Comparison of ENCODE assay signal across 12 cellular contexts in genomic region chr7:144245372-144245771, GRCh38. TPM values are rescaled to one million over a fixed set of nuclear protein-coding genes. Genes with fewer than 3 reads are reported as not detected.
A peak's percentile ranks its signal among the peaks of the same experiment; 100 is the strongest.
DNase-seq lines count a peak whose midpoint lies in the region; ATAC-seq, FAIRE-seq and TF ChIP-seq lines count a peak whose summit lies in the region.
"Not testable (repeated sequence)": the region's sequence is repeated elsewhere in the genome, so short reads cannot be mapped to it uniquely, and the experiment has no call there.
"Had no signal": no experiment of that assay in that cellular context is flagged by ENCODE, and none has a peak within 500 bp of the region (broad histone marks: within the 10 kb centered on the region; RNA-seq: fewer than 3 reads in every experiment).

No MANE protein-coding gene starts in this region.

- in situ Hi-C loops in GM12878 (cut with MboI): not testable (repeated sequence)

- peak; percentile 84 for FAIRE-seq in GM12891 (lab: Jason Lieb, UNC)
- FAIRE-seq in GM12878 (lab: Jason Lieb, UNC): not testable (repeated sequence)

- H2AFZ ChIP-seq in GM12878 (ENCODE audit: control insufficient read depth, low read depth, low read length): not testable (repeated sequence)

- H3K9ac ChIP-seq in GM12878 (ENCODE audit: control insufficient read depth, insufficient read depth, low read length): not testable (repeated sequence)

- no CpG with 5 or more reads among the region's 2 CpGs for WGBS in GM12878 (ENCODE audit: insufficient coverage, insufficient replicate concordance, low lambda C conversion rate, missing lambda C conversion rate)

- not testable (repeated sequence) for H3K36me3 ChIP-seq in RWPE2 (ENCODE audit: low read depth); GM12878 (ENCODE audit: control insufficient read depth in 2 of 2, insufficient read depth in 2 of 2, low read length in 1 of 2); lower lobe of right lung

- H3K79me2 ChIP-seq in GM12878 (ENCODE audit: control insufficient read depth, insufficient read depth, low read length): not testable (repeated sequence)

- not testable (repeated sequence) for H4K20me1 ChIP-seq in GM12878 (ENCODE audit: control insufficient read depth, insufficient read depth)

- intact Hi-C loops in GM12878 (cut with micrococcal nuclease; ENCODE audit: unreplicated experiment); lower lobe of right lung (cut with DNase I): not testable (repeated sequence)

- H3K27me3 Mint-ChIP-seq in stimulated activated memory B cell treated with anti-CD40 and anti-IgM and Interleukin-4, amounts not matched to agents 10 μg/mL and 1 μg/mL and 100 μg/mL, for 72 hours: not testable (repeated sequence)

- not testable (repeated sequence) for TF ChIP-seq POLR2A in GM12891 (IDR thresholded peaks at IDR 0.05; ENCODE audit: low read depth, low read length); GM12878 (IDR thresholded peaks at IDR 0.05; ENCODE audit: low read depth, low read length)

- RAD21 ChIA-PET in GM12878 (lab: Charles Lee; ENCODE audit: unreplicated experiment): not testable (repeated sequence)

- POLR2A ChIA-PET in GM12878 (lab: Charles Lee): not testable (repeated sequence)

- peak; percentile 43; the same call in 1 of the 3 replicates for ATAC-seq in RWPE2 (ENCODE audit: low read depth)
- ATAC-seq in GM12878: peak; percentile 30; the same call in 2 of the 3 replicates
- ATAC-seq in lower lobe of right lung: peak; percentile 69 to 72
- ATAC-seq in stimulated activated memory B cell treated with anti-CD40 and anti-IgM and Interleukin-4, amounts not matched to agents 10 μg/mL and 1 μg/mL and 100 μg/mL, for 72 hours: peak; percentile 28

- H3K9me3 ChIP-seq in RWPE2 (ENCODE audit: severe bottlenecking); GM12878 (replicated peaks; ENCODE audit: control insufficient read depth, insufficient read depth, low read length); lower lobe of right lung: not testable (repeated sequence)

- not testable (repeated sequence) for H3K36me3 Mint-ChIP-seq in stimulated activated memory B cell treated with anti-CD40 and anti-IgM and Interleukin-4, amounts not matched to agents 10 μg/mL and 1 μg/mL and 100 μg/mL, for 72 hours

- not testable (repeated sequence) for BruUV-seq in GM12878 (replicated peaks; lab: Mats Ljungman, UMichigan)

- H3K4me1 Mint-ChIP-seq in stimulated activated memory B cell treated with anti-CD40 and anti-IgM and Interleukin-4, amounts not matched to agents 10 μg/mL and 1 μg/mL and 100 μg/mL, for 72 hours: not testable (repeated sequence)

- CTCF ChIA-PET in GM12878 (lab: Yijun Ruan, JAX): not testable (repeated sequence)

- H3K27ac Mint-ChIP-seq in stimulated activated memory B cell treated with anti-CD40 and anti-IgM and Interleukin-4, amounts not matched to agents 10 μg/mL and 1 μg/mL and 100 μg/mL, for 72 hours: not testable (repeated sequence)

- not testable (repeated sequence) for H3K4me2 ChIP-seq in GM12878 (ENCODE audit: control insufficient read depth, insufficient read depth)

- not testable (repeated sequence) for TF ChIP-seq RAD21 in GM12878 (IDR thresholded peaks at IDR 0.05; ENCODE audit: insufficient read depth, low read depth, low read length)

- not testable (repeated sequence) for H3K4me3 ChIP-seq in RWPE2 (ENCODE audit: severe bottlenecking); GM12878; lower lobe of right lung

- not testable (repeated sequence) for H3K27me3 ChIP-seq in RWPE2 (ENCODE audit: insufficient read depth, poor library complexity, severe bottlenecking); GM12878 (replicated peaks in 1 of 2; ENCODE audit: control insufficient read depth in 2 of 2, insufficient read depth in 2 of 2, low read length in 1 of 2); lower lobe of right lung (ENCODE audit: low read depth)

- H3K27ac ChIP-seq in RWPE2 (ENCODE audit: poor library complexity, severe bottlenecking); GM12878 (ENCODE audit: control insufficient read depth, insufficient read depth); lower lobe of right lung: not testable (repeated sequence)

- H3K9me3 Mint-ChIP-seq in stimulated activated memory B cell treated with anti-CD40 and anti-IgM and Interleukin-4, amounts not matched to agents 10 μg/mL and 1 μg/mL and 100 μg/mL, for 72 hours: not testable (repeated sequence)

- H3K4me3 Mint-ChIP-seq in stimulated activated memory B cell treated with anti-CD40 and anti-IgM and Interleukin-4, amounts not matched to agents 10 μg/mL and 1 μg/mL and 100 μg/mL, for 72 hours: not testable (repeated sequence)

- not testable (repeated sequence) for TF ChIP-seq CTCF in RWPE2 (IDR thresholded peaks at IDR 0.05; ENCODE audit: poor library complexity, severe bottlenecking); GM12878 (IDR thresholded peaks at IDR 0.05 in 2 of 3, conservative IDR thresholded peaks at IDR 0.05 in 1 of 3; ENCODE audit: control insufficient read depth in 2 of 3, extremely low read depth in 1 of 3, insufficient read depth in 1 of 3, low read depth in 3 of 3, low read length in 3 of 3); lower lobe of right lung (IDR thresholded peaks at IDR 0.05)

- SMC1A ChIA-PET in GM12878 (lab: Charles Lee; ENCODE audit: uncharacterized antibody, unreplicated experiment): not testable (repeated sequence)

- not testable (repeated sequence) for H3K4me1 ChIP-seq in RWPE2 (ENCODE audit: insufficient read depth, poor library complexity, severe bottlenecking); GM12878 (ENCODE audit: control insufficient read depth, insufficient read depth, low read length); lower lobe of right lung

- not testable (repeated sequence) for TF ChIP-seq EP300 in GM12878 (IDR thresholded peaks at IDR 0.05; ENCODE audit: borderline replicate concordance in 1 of 2, control insufficient read depth in 1 of 2, low read depth in 2 of 2, low read length in 2 of 2)

- DNase-seq in GM12891 (ENCODE audit: insufficient read length, low spot score); RWPE2 (ENCODE audit: low spot score); GM12878 (ENCODE audit: low read depth, low spot score); lower lobe of right lung: not testable (repeated sequence)

RNA-seq across cellular contexts. Expression of gene OR2A42, which starts 6.0 kb away (rescaled TPM):
- polyA plus RNA-seq in GM12891 (2012; ENCODE audit: low read depth, missing spikeins): 0.10 TPM
- total RNA-seq in GM12878 (2013; cell fraction: nucleolus; rRNA removed): 0.06 and 0.12 TPM in 2 replicates
- total RNA-seq in GM12878 (2014; rRNA removed): under 0.01 TPM in 1 of 2 replicates, not detected in the other
- 0.05 TPM in 1 of 2 replicates, not detected in the other for total RNA-seq in GM12878 (2014; rRNA removed; fragmentation: Illumina TruSeq; extraction: Trizol)
- total RNA-seq in GM12878 (2021): not detected in 2 replicates
- polyA plus RNA-seq in GM12878 (2011; ENCODE audit: low read depth): not detected
- polyA plus RNA-seq in GM12878 (2011; rRNA removed): not detected in 2 replicates
- polyA plus RNA-seq in GM12878 (2011; cell fraction: cytosol; rRNA removed): not detected in 2 replicates
- not detected in 2 replicates for polyA plus RNA-seq in GM12878 (2011; cell fraction: nucleus; rRNA removed)
- 0.13 and 0.14 TPM in 2 replicates for polyA plus RNA-seq in GM12878 (2012)
- polyA plus RNA-seq in GM12878 (2014; fragmentation: Illumina TruSeq; extraction: Trizol): 0.04 TPM in 1 of 2 replicates, not detected in the other
- polyA plus RNA-seq in GM12878 (2014; fragmentation: Nextera tagmentation; extraction: Ambion mirVana): under 1 TPM; 0.02 to 0.06 TPM
- polyA plus RNA-seq in GM12878 (2014; rRNA removed): not detected in 2 replicates
- polyA plus RNA-seq in GM12878 (2016; fragmentation: Nextera tagmentation; extraction: Ambion mirVana): under 1 TPM; 0.32 to 0.42 TPM
- not detected in 2 replicates for polyA minus RNA-seq in GM12878 (2011; rRNA and poly(A)+ RNA removed)
- polyA minus RNA-seq in GM12878 (2011; cell fraction: cytosol; rRNA and poly(A)+ RNA removed): not detected in 2 replicates
- polyA minus RNA-seq in GM12878 (2011; cell fraction: nucleus; rRNA and poly(A)+ RNA removed): not detected in 2 replicates
- not detected for total RNA-seq in lower lobe of right lung
- total RNA-seq: A172; Caco-2; Calu3; CD4-positive, alpha-beta T cell; CD8-positive, alpha-beta T cell had no signal
- polyA plus RNA-seq: A549, BJ had no signal

RNA-seq across cellular contexts. Expression of gene OR2A7, which starts 19.2 kb away (rescaled TPM):
- 0.51 TPM for polyA plus RNA-seq in GM12891 (2012; ENCODE audit: low read depth, missing spikeins)
- total RNA-seq in GM12878 (2013; cell fraction: nucleolus; rRNA removed): 8.9 and 12.6 TPM in 2 replicates
- total RNA-seq in GM12878 (2014; rRNA removed) (0.96 and 1.7 TPM in 2 replicates), GM12878 (2014; rRNA removed; fragmentation: Illumina TruSeq; extraction: Trizol) (0.94 and 1.2 TPM in 2 replicates), GM12878 (2021) (1.5 and 2.3 TPM in 2 replicates), lower lobe of right lung (12.1 TPM)
- polyA plus RNA-seq in GM12878 (2011; ENCODE audit: low read depth): 0.28 TPM
- polyA plus RNA-seq in GM12878 (2011; rRNA removed) (0.84 and 1.1 TPM in 2 replicates), GM12878 (2014; fragmentation: Illumina TruSeq; extraction: Trizol) (2.0 and 2.3 TPM in 2 replicates), GM12878 (2014; fragmentation: Nextera tagmentation; extraction: Ambion mirVana) (under 1 TPM; 0.37 to 0.55 TPM), GM12878 (2014; rRNA removed) (0.76 and 0.95 TPM in 2 replicates), GM12878 (2016; fragmentation: Nextera tagmentation; extraction: Ambion mirVana) (under 1 TPM; 0.34 to 0.72 TPM)
- 0.49 and 0.62 TPM in 2 replicates for polyA plus RNA-seq in GM12878 (2011; cell fraction: cytosol; rRNA removed)
- polyA plus RNA-seq in GM12878 (2011; cell fraction: nucleus; rRNA removed): 2.0 and 2.7 TPM in 2 replicates
- 0.47 and 0.53 TPM in 2 replicates for polyA plus RNA-seq in GM12878 (2012)
- polyA minus RNA-seq in GM12878 (2011; rRNA and poly(A)+ RNA removed): 1.6 and 2.3 TPM in 2 replicates
- polyA minus RNA-seq in GM12878 (2011; cell fraction: cytosol; rRNA and poly(A)+ RNA removed): not detected in 2 replicates
- 0.38 and 0.85 TPM in 2 replicates for polyA minus RNA-seq in GM12878 (2011; cell fraction: nucleus; rRNA and poly(A)+ RNA removed)
- total RNA-seq: A172 had no signal
- polyA plus RNA-seq: A549 had no signal

RNA-seq across cellular contexts. Expression of gene CTAGE8, which starts 23.7 kb away (rescaled TPM):
- polyA plus RNA-seq in GM12891 (2012; ENCODE audit: low read depth, missing spikeins): 0.31 TPM
- total RNA-seq in GM12878 (2013; cell fraction: nucleolus; rRNA removed): 4.9 and 5.1 TPM in 2 replicates
- 0.44 and 0.62 TPM in 2 replicates for total RNA-seq in GM12878 (2014; rRNA removed)
- 1.1 and 1.4 TPM in 2 replicates for total RNA-seq in GM12878 (2014; rRNA removed; fragmentation: Illumina TruSeq; extraction: Trizol)
- total RNA-seq in GM12878 (2021): 0.67 and 1.4 TPM in 2 replicates
- 0.30 TPM for polyA plus RNA-seq in GM12878 (2011; ENCODE audit: low read depth)
- 0.69 and 1.4 TPM in 2 replicates for polyA plus RNA-seq in GM12878 (2011; rRNA removed)
- polyA plus RNA-seq in GM12878 (2011; cell fraction: cytosol; rRNA removed): 0.30 and 0.40 TPM in 2 replicates
- polyA plus RNA-seq in GM12878 (2011; cell fraction: nucleus; rRNA removed): 2.5 and 2.9 TPM in 2 replicates
- polyA plus RNA-seq in GM12878 (2012): 0.41 and 0.81 TPM in 2 replicates
- 1.1 and 1.5 TPM in 2 replicates for polyA plus RNA-seq in GM12878 (2014; fragmentation: Illumina TruSeq; extraction: Trizol)
- polyA plus RNA-seq in GM12878 (2014; fragmentation: Nextera tagmentation; extraction: Ambion mirVana): under 1 TPM; 0.39 to 0.64 TPM
- 0.34 and 1.1 TPM in 2 replicates for polyA plus RNA-seq in GM12878 (2014; rRNA removed)
- polyA plus RNA-seq in GM12878 (2016; fragmentation: Nextera tagmentation; extraction: Ambion mirVana): under 1 TPM; 0.09 to 0.38 TPM
- polyA minus RNA-seq in GM12878 (2011; rRNA and poly(A)+ RNA removed): 0.67 TPM in 1 of 2 replicates, not detected in the other
- polyA minus RNA-seq in GM12878 (2011; cell fraction: cytosol; rRNA and poly(A)+ RNA removed): not detected in 2 replicates
- 0.73 and 0.96 TPM in 2 replicates for polyA minus RNA-seq in GM12878 (2011; cell fraction: nucleus; rRNA and poly(A)+ RNA removed)
- total RNA-seq in lower lobe of right lung: 4.2 TPM
- total RNA-seq: A172 had no signal

RNA-seq across cellular contexts. Expression of gene ARHGEF35, which starts 49.7 kb away (rescaled TPM):
- 4.6 TPM for polyA plus RNA-seq in GM12891 (2012; ENCODE audit: low read depth, missing spikeins)
- total RNA-seq in GM12878 (2013; cell fraction: nucleolus; rRNA removed): 3.8 and 4.8 TPM in 2 replicates
- total RNA-seq in GM12878 (2014; rRNA removed) (2.4 and 2.9 TPM in 2 replicates), GM12878 (2014; rRNA removed; fragmentation: Illumina TruSeq; extraction: Trizol) (7.5 and 7.6 TPM in 2 replicates), GM12878 (2021) (8.8 and 9.7 TPM in 2 replicates), lower lobe of right lung (10.3 TPM)
- polyA plus RNA-seq in GM12878 (2011; ENCODE audit: low read depth): 2.3 TPM
- polyA plus RNA-seq in GM12878 (2011; rRNA removed) (0.39 and 0.88 TPM in 2 replicates), GM12878 (2014; fragmentation: Illumina TruSeq; extraction: Trizol) (9.2 and 10.8 TPM in 2 replicates), GM12878 (2014; fragmentation: Nextera tagmentation; extraction: Ambion mirVana) (1 to 10 TPM; 1.1 to 1.6 TPM), GM12878 (2014; rRNA removed) (3.4 and 3.7 TPM in 2 replicates), GM12878 (2016; fragmentation: Nextera tagmentation; extraction: Ambion mirVana) (1 to 10 TPM; 5.7 to 6.6 TPM)
- 0.16 and 0.17 TPM in 2 replicates for polyA plus RNA-seq in GM12878 (2011; cell fraction: cytosol; rRNA removed)
- polyA plus RNA-seq in GM12878 (2011; cell fraction: nucleus; rRNA removed): 0.16 TPM in 1 of 2 replicates, not detected in the other
- polyA plus RNA-seq in GM12878 (2012): 2.3 and 3.2 TPM in 2 replicates
- polyA minus RNA-seq in GM12878 (2011; rRNA and poly(A)+ RNA removed): 0.07 and 0.41 TPM in 2 replicates
- not detected in 2 replicates for polyA minus RNA-seq in GM12878 (2011; cell fraction: cytosol; rRNA and poly(A)+ RNA removed)
- not detected in 2 replicates for polyA minus RNA-seq in GM12878 (2011; cell fraction: nucleus; rRNA and poly(A)+ RNA removed)
- total RNA-seq: A172 had no signal
